In the genomic region with DNA sequence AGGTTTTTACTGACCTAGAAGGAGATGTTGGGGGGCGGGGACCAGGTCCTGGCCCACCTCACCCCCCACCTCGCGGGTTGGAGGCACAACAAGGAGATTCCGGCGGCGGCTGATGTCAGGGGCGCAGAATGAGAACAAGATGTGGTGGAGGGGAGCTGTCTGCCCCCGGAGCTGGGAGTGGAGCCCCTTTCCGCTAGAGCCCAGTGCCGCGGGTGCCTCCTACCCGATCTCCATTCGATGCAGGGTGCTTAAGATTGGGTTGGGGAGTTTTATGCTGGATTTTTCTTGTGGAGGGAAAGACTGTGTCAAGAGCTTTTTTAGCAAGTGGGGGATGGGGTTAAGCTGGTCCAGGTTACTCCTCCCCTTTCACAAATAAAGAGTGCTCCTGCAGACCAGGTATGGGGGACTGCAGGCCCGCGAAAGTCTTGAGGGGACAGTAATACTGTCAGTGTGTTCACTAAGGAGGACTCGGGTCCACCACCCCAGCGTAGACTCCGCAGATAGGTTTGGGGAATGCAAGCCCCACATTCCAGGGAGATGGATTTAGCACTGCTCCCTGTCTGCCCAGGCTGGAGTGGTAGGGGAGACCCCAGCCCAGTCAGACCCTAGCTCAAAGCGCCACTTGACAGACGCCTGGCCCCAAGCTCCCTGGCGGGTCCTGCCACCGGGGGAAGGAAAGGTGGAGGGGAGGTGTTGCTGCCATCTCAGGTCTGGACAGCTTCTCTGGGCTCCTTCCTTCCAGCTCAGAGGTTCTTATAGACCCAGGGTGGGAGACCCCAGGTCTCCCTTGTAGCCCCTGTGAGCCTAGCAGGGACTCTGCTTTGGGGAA, we compare ENCODE assay signal across 12 cellular contexts. TPM values are rescaled to one million over a fixed set of nuclear protein-coding genes. Genes with fewer than 3 reads are reported as not detected.
A peak's percentile ranks its signal among the peaks of the same experiment; 100 is the strongest.
DNase-seq lines count a peak whose midpoint lies in the region; ATAC-seq and TF ChIP-seq lines count a peak whose summit lies in the region.
"Had no signal": no experiment of that assay in that cellular context is flagged by ENCODE, and none has a peak within 500 bp of the region (broad histone marks: within the 10 kb centered on the region; RNA-seq: fewer than 3 reads in every experiment).

No MANE protein-coding gene starts in this region.

- H3K9me3 Mint-ChIP-seq in activated T-cell treated with anti-CD3 and anti-CD28 coated beads, Interleukin-2, amount 50 U/mL, for 4 hours = no peaks in the 10 kb centered on the region

- peaks cover 92% of the 10 kb centered on the region for H3K27me3 ChIP-seq in iPS-20b (ENCODE audit: insufficient read depth, low read length)
- peaks cover 30% of the 10 kb centered on the region for H3K27me3 ChIP-seq in MG63
- H3K27me3 ChIP-seq in upper lobe of right lung = peaks cover 63% of the 10 kb centered on the region

- H3K4me1 ChIP-seq in iPS-20b (ENCODE audit: insufficient read depth, low read length) = peaks cover 13% of the 10 kb centered on the region; the same call in 1 of the 2 replicates
- H3K4me1 ChIP-seq in upper lobe of right lung = peaks cover 30% of the 10 kb centered on the region

- H3K4me3 ChIP-seq in iPS-20b (ENCODE audit: low read length) (peak overlapping the region; percentile 64; the same call in 1 of the 2 replicates), MG63 (no peak overlapping the region), upper lobe of right lung (no peak overlapping the region)

- intact Hi-C loops in upper lobe of right lung (cut with DNase I) = loop anchor here (5.0 kb wide), 2 partner anchors 60 to 130 kb away; no protein-coding TSS in a partner anchor

- no peaks in the 10 kb centered on the region for H3K36me3 ChIP-seq in iPS-20b (ENCODE audit: insufficient read depth, low read depth, low read length)
- H3K36me3 ChIP-seq in MG63 = no peaks in the 10 kb centered on the region
- H3K36me3 ChIP-seq in upper lobe of right lung = no peaks in the 10 kb centered on the region

- no peak for TF ChIP-seq CTCF in upper lobe of right lung (IDR thresholded peaks at IDR 0.05)

- H3K4me1 Mint-ChIP-seq in activated T-cell treated with anti-CD3 and anti-CD28 coated beads, Interleukin-2, amount 50 U/mL, for 4 hours (ENCODE audit: low read depth) = peaks cover 28% of the 10 kb centered on the region

- H3K27me3 Mint-ChIP-seq in activated T-cell treated with anti-CD3 and anti-CD28 coated beads, Interleukin-2, amount 50 U/mL, for 4 hours (ENCODE audit: low read depth) = peaks cover 66% of the 10 kb centered on the region

- H3K36me3 Mint-ChIP-seq in activated T-cell treated with anti-CD3 and anti-CD28 coated beads, Interleukin-2, amount 50 U/mL, for 4 hours (ENCODE audit: insufficient read depth) = no peaks in the 10 kb centered on the region

- no peaks in the 10 kb centered on the region for H3K9me3 ChIP-seq in iPS-20b (ENCODE audit: insufficient read depth, low read depth, low read length)
- H3K9me3 ChIP-seq in MG63 = no peaks in the 10 kb centered on the region
- no peaks in the 10 kb centered on the region for H3K9me3 ChIP-seq in upper lobe of right lung

- H3K27ac ChIP-seq in iPS-20b (ENCODE audit: low read length) = no peak overlapping the region
- no peak overlapping the region for H3K27ac ChIP-seq in upper lobe of right lung
- H3K27ac ChIP-seq: coronary artery had no signal

- peak overlapping the region; percentile 41 for H3K4me3 Mint-ChIP-seq in activated T-cell treated with anti-CD3 and anti-CD28 coated beads, Interleukin-2, amount 50 U/mL, for 4 hours

- no peak overlapping the region for H3K9ac ChIP-seq in iPS-20b (ENCODE audit: low read depth, low read length)

- no peak for ATAC-seq in activated T-cell treated with anti-CD3 and anti-CD28 coated beads, Interleukin-2, amount 50 U/mL, for 4 hours
- no peak for ATAC-seq in upper lobe of right lung

- DNase-seq in stimulated activated naive CD4-positive, alpha-beta T cell (lab: John Stamatoyannopoulos, UW) = peak in 4 of 6 experiments; percentile 12 to 36 (median 36)
- DNase-seq in stimulated activated naive CD4-positive, alpha-beta T cell treated with Interleukin-2 at 50 U/mL for 16 hours (lab: John Stamatoyannopoulos, UW) = no peak
- DNase-seq in activated T-cell treated with anti-CD3 and anti-CD28 coated beads, Interleukin-2, amount 50 U/mL, for 4 hours = no peak
- no peak for DNase-seq in Ammon's horn (ENCODE audit: low spot score)
- DNase-seq in MG63 = no peak
- DNase-seq in NCI-H446 treated with DMSO at 0.1 percent for 48 hours (lab: John Stamatoyannopoulos, UW) = no peak
- DNase-seq in upper lobe of right lung = no peak
- DNase-seq: NCI-H1694 treated with DMSO at 0.1 percent for 48 hours had no signal

RNA-seq across cellular contexts. Expression of a gene that starts 2.0 kb away (rescaled TPM):
- total RNA-seq in activated T-cell treated with anti-CD3 and anti-CD28 coated beads, Interleukin-2, amount 50 U/mL, for 4 hours = under 1 TPM in 1 of 3 donors, not detected in 2; 0.03 TPM
- not detected in 2 replicates for total RNA-seq in MG63 (2014; rRNA removed; shearing (Covaris generic); ENCODE audit: low replicate concordance)
- total RNA-seq in upper lobe of right lung = not detected
- total RNA-seq: OCI-LY7; T-helper 2 cell treated with Interferon-gamma antibody and Interleukin-4, amounts not matched to agents 100 ng/mL and 5 ng/mL, for 36 hours had no signal

RNA-seq across cellular contexts. Expression of a gene that starts 15.5 kb away (rescaled TPM):
- total RNA-seq in activated T-cell treated with anti-CD3 and anti-CD28 coated beads, Interleukin-2, amount 50 U/mL, for 4 hours = 10 to 100 TPM in 2 of 3 donors, 1 to 10 TPM in 1; 6.5 to 16.9 (median 13.5) TPM
- total RNA-seq in MG63 (2014; rRNA removed; shearing (Covaris generic); ENCODE audit: low replicate concordance) = 52.1 and 59.6 TPM in 2 replicates
- 31.6 TPM for total RNA-seq in upper lobe of right lung

RNA-seq across cellular contexts. Expression of a gene that starts 29.9 kb away (rescaled TPM):
- total RNA-seq in activated T-cell treated with anti-CD3 and anti-CD28 coated beads, Interleukin-2, amount 50 U/mL, for 4 hours = under 1 TPM in 1 of 3 donors, not detected in 2; 0.30 TPM
- not detected in 2 replicates for total RNA-seq in MG63 (2014; rRNA removed; shearing (Covaris generic); ENCODE audit: low replicate concordance)
- 0.09 TPM for total RNA-seq in upper lobe of right lung
- total RNA-seq: T-helper 2 cell treated with Interferon-gamma antibody and Interleukin-4, amounts not matched to agents 100 ng/mL and 5 ng/mL, for 36 hours had no signal

RNA-seq across cellular contexts. Expression of a gene that starts 54.2 kb away (rescaled TPM):
- under 1 TPM; 0.26 to 0.49 (median 0.30) TPM for total RNA-seq in activated T-cell treated with anti-CD3 and anti-CD28 coated beads, Interleukin-2, amount 50 U/mL, for 4 hours
- not detected in 2 replicates for total RNA-seq in MG63 (2014; rRNA removed; shearing (Covaris generic); ENCODE audit: low replicate concordance)
- 1.3 TPM for total RNA-seq in upper lobe of right lung

Comparison
In these comparisons a context has a peak if more than half of its experiments do, and no peak if none do; other contexts are left out.
1. DNase-seq: peak in stimulated activated naive CD4-positive, alpha-beta T cell (4 of 6); none in stimulated activated naive CD4-positive, alpha-beta T cell treated with Interleukin-2 at 50 U/mL for 16 hours (single experiment), activated T-cell treated with anti-CD3 and anti-CD28 coated beads, Interleukin-2, amount 50 U/mL, for 4 hours (single experiment), Ammon's horn (single experiment), MG63 (single experiment), NCI-H446 treated with DMSO at 0.1 percent for 48 hours (single experiment) and upper lobe of right lung (single experiment).